ENCODE assay signal across 25 cellular contexts in genomic region chr19:9995999-9996398, GRCh38. TPM values are rescaled to one million over a fixed set of nuclear protein-coding genes. Genes with fewer than 3 reads are reported as not detected.
"Had no signal": no experiment of that assay in that cellular context is flagged by ENCODE, and none has a peak within 500 bp of the region (broad histone marks: within the 10 kb centered on the region; RNA-seq: fewer than 3 reads in every experiment).

No MANE protein-coding gene starts in this region.

- H3K9ac ChIP-seq: SK-N-SH had no signal

- H3K27ac Mint-ChIP-seq: T-cell had no signal

- H3K36me3 Mint-ChIP-seq: T-cell had no signal

- H3K4me2 ChIP-seq: SK-N-SH had no signal

- DNase-seq: KBM-7, NCI-H1092, NCI-H1105 treated with DMSO at 0.1 percent for 48 hours, NCI-H1417 treated with DMSO at 0.1 percent for 48 hours, NCI-H187, NCI-H2029, NCI-H2081 treated with DMSO at 0.1 percent for 48 hours, NCI-H2171, NCI-H226, NCI-H446, NCI-H510A, NCI-H524 treated with DMSO at 0.1 percent for 48 hours, NCI-H69, NCI-H774, PC-3, SHP77, SK-N-SH, SW 1271, T-cell had no signal

- H3K27ac ChIP-seq: HL-60, RWPE1 had no signal

- FAIRE-seq: HTR-8/SVneo had no signal

- ATAC-seq: Panc1, PC-3, T-cell had no signal

- H3K9me3 ChIP-seq: SK-N-SH had no signal

- H3K9me3 Mint-ChIP-seq: T-cell had no signal

- H3K4me3 Mint-ChIP-seq: T-cell had no signal

RNA-seq across cellular contexts. Expression of gene RDH8, which starts 17.3 kb away (rescaled TPM):
- total RNA-seq: LHCN-M2, MCF 10A, PC-3, T-cell had no signal

RNA-seq across cellular contexts. Expression of gene OLFM2, which starts 59.7 kb away (rescaled TPM):
- total RNA-seq: LHCN-M2, MCF 10A had no signal
